In genomic region chr21:35586305-35586704, GRCh38 we compare ENCODE assay signal across 32 cellular contexts.
"Had no signal": no experiment of that assay in that cellular context is flagged by ENCODE, and none has a peak within 500 bp of the region (broad histone marks: within the 10 kb centered on the region; RNA-seq: fewer than 3 reads in every experiment).

No MANE protein-coding gene starts in this region.

- DNase-seq: activated CD4-positive, alpha-beta T cell treated with anti-CD3 and anti-CD28 coated beads for 36 hours; activated CD4-positive, alpha-beta T cell treated with anti-CD3 and anti-CD28 coated beads, Interleukin-2, amount 50 U/mL, for 4 hours; activated CD4-positive, CD25-positive, alpha-beta regulatory T cell; activated effector memory CD4-positive, alpha-beta T cell treated with Interleukin-2 at 50 U/mL for 16 hours; activated naive CD4-positive, alpha-beta T cell treated with Interleukin-2 at 50 U/mL for 16 hours; activated T-cell treated with anti-CD3 and anti-CD28 coated beads for 4 hours; anterior cingulate cortex; cerebellar nuclear complex; colonic mucosa; dorsolateral prefrontal cortex; effector memory CD8-positive, alpha-beta T cell; foreskin fibroblast; head of caudate nucleus; hippocampal formation; left cardiac atrium; midbrain; naive thymus-derived CD8-positive, alpha-beta T cell; nucleus accumbens; pancreas; psoas muscle; stimulated activated CD4-positive, alpha-beta T cell treated with anti-CD3 and anti-CD28 coated beads, Interleukin-15, amount 100 ng/mL, for 24 hours; stimulated activated CD4-positive, alpha-beta T cell treated with anti-CD3 and anti-CD28 coated beads, Interleukin-2, amount 100 ng/mL, for 24 hours; stimulated activated naive CD4-positive, alpha-beta T cell treated with Interleukin-2 at 50 U/mL for 16 hours; T-helper 1 cell had no signal

- H3K4me1 ChIP-seq: colonic mucosa, psoas muscle had no signal

- H3K4me1 Mint-ChIP-seq: brain had no signal

- H3K4me3 ChIP-seq: cardiac muscle cell, colonic mucosa, dorsolateral prefrontal cortex, pancreas, psoas muscle, tibial nerve had no signal

- H3K36me3 Mint-ChIP-seq: activated naive CD8-positive, alpha-beta T cell; brain; memory B cell; naive thymus-derived CD8-positive, alpha-beta T cell had no signal

- H3K27me3 ChIP-seq: colonic mucosa, pancreas, tibial nerve had no signal

- H3K9me3 ChIP-seq: colonic mucosa, pancreas, psoas muscle, tibial nerve had no signal

- H3K27ac ChIP-seq: cardiac muscle cell, colonic mucosa, dorsolateral prefrontal cortex, pancreas, psoas muscle, tibial nerve had no signal

- H3K4me3 Mint-ChIP-seq: activated CD4-positive, alpha-beta T cell treated with anti-CD3 and anti-CD28 coated beads for 36 hours; activated naive CD8-positive, alpha-beta T cell; brain; effector memory CD8-positive, alpha-beta T cell; memory B cell; naive thymus-derived CD8-positive, alpha-beta T cell; neural crest cell; T-helper 2 cell treated with Interferon-gamma antibody and Interleukin-4, amounts not matched to agents 5 μg/mL and 100 μg/mL, for 36 hours had no signal

- H3K36me3 ChIP-seq: cardiac muscle cell, colonic mucosa, pancreas, tibial nerve had no signal

- ATAC-seq: activated CD4-positive, alpha-beta T cell treated with anti-CD3 and anti-CD28 coated beads for 36 hours; effector memory CD8-positive, alpha-beta T cell; esophagus mucosa; left cardiac atrium; naive thymus-derived CD8-positive, alpha-beta T cell; psoas muscle had no signal

- H3K27ac Mint-ChIP-seq: activated CD4-positive, alpha-beta T cell treated with anti-CD3 and anti-CD28 coated beads for 36 hours; activated naive CD8-positive, alpha-beta T cell; brain; effector memory CD8-positive, alpha-beta T cell; memory B cell; naive thymus-derived CD8-positive, alpha-beta T cell; T-helper 2 cell treated with Interferon-gamma antibody and Interleukin-4, amounts not matched to agents 5 μg/mL and 100 μg/mL, for 36 hours had no signal

- H3K9me3 Mint-ChIP-seq: effector memory CD8-positive, alpha-beta T cell; memory B cell; T-helper 2 cell treated with Interferon-gamma antibody and Interleukin-4, amounts not matched to agents 5 μg/mL and 100 μg/mL, for 36 hours had no signal
